ENCODE assay signal across 1 cellular context in genomic region chr6:20403080-20403765, GRCh38.
TF ChIP-seq lines count a peak whose summit lies in the region.

No MANE protein-coding gene starts in this region.

TF ChIP-seq in HepG2, 621 proteins besides CTCF, POLR2A, EP300 and RAD21 (continued from another document and continues in another):
- TF ChIP-seq TOE1 (CRISPR knock-in tag; IDR thresholded peaks at IDR 0.05) = no peak
- TF ChIP-seq, protein P1, sequence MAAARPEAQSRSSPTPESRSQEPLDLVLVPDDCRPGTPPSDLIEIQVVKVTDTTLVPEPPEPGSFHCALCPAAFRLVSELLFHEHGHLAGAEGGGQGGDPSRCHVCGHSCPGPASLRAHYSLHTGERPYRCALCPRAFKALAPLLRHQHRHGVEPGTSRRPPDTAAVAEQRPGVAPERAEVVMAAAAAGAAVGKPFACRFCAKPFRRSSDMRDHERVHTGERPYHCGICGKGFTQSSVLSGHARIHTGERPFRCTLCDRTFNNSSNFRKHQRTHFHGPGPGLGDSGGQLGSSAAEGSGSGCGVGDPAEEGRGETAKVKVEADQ (CRISPR knock-in tag; IDR thresholded peaks at IDR 0.05; ENCODE audit: borderline replicate concordance) = no peak
- TF ChIP-seq MAFG (CRISPR knock-in tag; IDR thresholded peaks at IDR 0.05) = no peak
- 0 out of 2 replicates have a peak, but pooled peaks have one; percentile 37 for TF ChIP-seq ZKSCAN8 (CRISPR knock-in tag; IDR thresholded peaks at IDR 0.05; ENCODE audit: borderline replicate concordance)
- TF ChIP-seq REPIN1 (CRISPR knock-in tag; IDR thresholded peaks at IDR 0.05; ENCODE audit: borderline replicate concordance, low read depth) = no peak
- TF ChIP-seq KLF6 (CRISPR knock-in tag; IDR thresholded peaks at IDR 0.05) = no peak
- no peak for TF ChIP-seq ZNF839 (CRISPR knock-in tag; IDR thresholded peaks at IDR 0.05; ENCODE audit: borderline replicate concordance)
- TF ChIP-seq MTF1 (CRISPR knock-in tag; IDR thresholded peaks at IDR 0.05) = no peak
- no peak for TF ChIP-seq ZNF879 (CRISPR knock-in tag; IDR thresholded peaks at IDR 0.05)
- TF ChIP-seq RBM39 (IDR thresholded peaks at IDR 0.05; ENCODE audit: low read depth, low read length, poor library complexity, severe bottlenecking) = no peak
- TF ChIP-seq ZNF234 (CRISPR knock-in tag; conservative IDR thresholded peaks at IDR 0.05) = no peak
- no peak for TF ChIP-seq SRSF9 (IDR thresholded peaks at IDR 0.05; ENCODE audit: borderline replicate concordance, insufficient read depth, low read depth, low read length, poor library complexity, severe bottlenecking)
- peak; percentile 95 for TF ChIP-seq MYC (CRISPR knock-in tag; IDR thresholded peaks at IDR 0.05; ENCODE audit: borderline replicate concordance)
- TF ChIP-seq ZIK1 (CRISPR knock-in tag; IDR thresholded peaks at IDR 0.05; ENCODE audit: borderline replicate concordance, low read depth) = no peak
- peak; percentile 79; the same call in 1 of the 2 replicates for TF ChIP-seq HOXA3 (CRISPR knock-in tag; IDR thresholded peaks at IDR 0.05)
- TF ChIP-seq KLF12 (CRISPR knock-in tag; IDR thresholded peaks at IDR 0.05; ENCODE audit: borderline replicate concordance) = peak; percentile 41; the same call in 1 of the 2 replicates
- TF ChIP-seq ZNF382 (CRISPR knock-in tag; IDR thresholded peaks at IDR 0.05; ENCODE audit: borderline replicate concordance) = no peak
- no peak for TF ChIP-seq RCOR2 (CRISPR knock-in tag; IDR thresholded peaks at IDR 0.05)
- TF ChIP-seq, protein P2, sequence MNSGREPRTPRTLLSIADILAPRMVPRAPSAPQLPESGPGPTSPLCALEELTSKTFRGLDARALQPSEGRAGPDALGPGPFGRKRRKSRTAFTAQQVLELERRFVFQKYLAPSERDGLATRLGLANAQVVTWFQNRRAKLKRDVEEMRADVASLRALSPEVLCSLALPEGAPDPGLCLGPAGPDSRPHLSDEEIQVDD (CRISPR knock-in tag; IDR thresholded peaks at IDR 0.05; ENCODE audit: borderline replicate concordance) = no peak
- TF ChIP-seq CENPX (CRISPR knock-in tag; IDR thresholded peaks at IDR 0.05) = no peak
- TF ChIP-seq ZNF580 (CRISPR knock-in tag; IDR thresholded peaks at IDR 0.05; ENCODE audit: borderline replicate concordance, low read depth) = no peak
- TF ChIP-seq TCF7 (IDR thresholded peaks at IDR 0.05; ENCODE audit: low read depth) = no peak
- no peak for TF ChIP-seq SNAPC4 (CRISPR knock-in tag; IDR thresholded peaks at IDR 0.05)
- no peak for TF ChIP-seq CHD4 (IDR thresholded peaks at IDR 0.05; ENCODE audit: borderline replicate concordance, low read length)
- TF ChIP-seq, protein P3, sequence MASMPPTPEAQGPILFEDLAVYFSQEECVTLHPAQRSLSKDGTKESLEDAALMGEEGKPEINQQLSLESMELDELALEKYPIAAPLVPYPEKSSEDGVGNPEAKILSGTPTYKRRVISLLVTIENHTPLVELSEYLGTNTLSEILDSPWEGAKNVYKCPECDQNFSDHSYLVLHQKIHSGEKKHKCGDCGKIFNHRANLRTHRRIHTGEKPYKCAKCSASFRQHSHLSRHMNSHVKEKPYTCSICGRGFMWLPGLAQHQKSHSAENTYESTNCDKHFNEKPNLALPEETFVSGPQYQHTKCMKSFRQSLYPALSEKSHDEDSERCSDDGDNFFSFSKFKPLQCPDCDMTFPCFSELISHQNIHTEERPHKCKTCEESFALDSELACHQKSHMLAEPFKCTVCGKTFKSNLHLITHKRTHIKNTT (CRISPR knock-in tag; IDR thresholded peaks at IDR 0.05) = no peak
- TF ChIP-seq ZNF441 (CRISPR knock-in tag; IDR thresholded peaks at IDR 0.05; ENCODE audit: borderline replicate concordance) = no peak
- 0 out of 2 replicates have a peak, but pooled peaks have one; percentile 50 for TF ChIP-seq ZNF556 (CRISPR knock-in tag; IDR thresholded peaks at IDR 0.05; ENCODE audit: borderline replicate concordance)
- no peak for TF ChIP-seq SMARCE1 (IDR thresholded peaks at IDR 0.05; ENCODE audit: borderline replicate concordance)
- no peak for TF ChIP-seq ZNF550 (CRISPR knock-in tag; IDR thresholded peaks at IDR 0.05; ENCODE audit: borderline replicate concordance)
- TF ChIP-seq TFDP2 (CRISPR knock-in tag; IDR thresholded peaks at IDR 0.05) = peak; percentile 89
- TF ChIP-seq AFF4 (CRISPR knock-in tag; IDR thresholded peaks at IDR 0.05) = no peak
- peak; percentile 61; the same call in 1 of the 2 replicates for TF ChIP-seq GATAD1 (CRISPR knock-in tag; IDR thresholded peaks at IDR 0.05)
- TF ChIP-seq, protein P4, sequence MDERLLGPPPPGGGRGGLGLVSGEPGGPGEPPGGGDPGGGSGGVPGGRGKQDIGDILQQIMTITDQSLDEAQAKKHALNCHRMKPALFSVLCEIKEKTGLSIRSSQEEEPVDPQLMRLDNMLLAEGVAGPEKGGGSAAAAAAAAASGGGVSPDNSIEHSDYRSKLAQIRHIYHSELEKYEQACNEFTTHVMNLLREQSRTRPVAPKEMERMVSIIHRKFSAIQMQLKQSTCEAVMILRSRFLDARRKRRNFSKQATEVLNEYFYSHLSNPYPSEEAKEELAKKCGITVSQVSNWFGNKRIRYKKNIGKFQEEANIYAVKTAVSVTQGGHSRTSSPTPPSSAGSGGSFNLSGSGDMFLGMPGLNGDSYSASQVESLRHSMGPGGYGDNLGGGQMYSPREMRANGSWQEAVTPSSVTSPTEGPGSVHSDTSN (CRISPR knock-in tag; IDR thresholded peaks at IDR 0.05) = no peak
- peak; percentile 97 for TF ChIP-seq TGIF2 (CRISPR knock-in tag; IDR thresholded peaks at IDR 0.05)
- no peak for TF ChIP-seq NFIB (CRISPR knock-in tag; IDR thresholded peaks at IDR 0.05; ENCODE audit: borderline replicate concordance)
- no peak; the same call in 1 of the 2 replicates for TF ChIP-seq KDM4B (CRISPR knock-in tag; IDR thresholded peaks at IDR 0.05)
- peak; percentile 78; the same call in 1 of the 2 replicates for TF ChIP-seq ZNF792 (CRISPR knock-in tag; IDR thresholded peaks at IDR 0.05)
- TF ChIP-seq NFE2 (CRISPR knock-in tag; IDR thresholded peaks at IDR 0.05) = no peak
- TF ChIP-seq ZNF562 (CRISPR knock-in tag; IDR thresholded peaks at IDR 0.05; ENCODE audit: borderline replicate concordance) = no peak
- TF ChIP-seq BHLHE40 (IDR thresholded peaks at IDR 0.05; ENCODE audit: low read length) = peak; percentile 88
- no peak for TF ChIP-seq ZBTB34 (CRISPR knock-in tag; IDR thresholded peaks at IDR 0.05)
- TF ChIP-seq, protein P5, sequence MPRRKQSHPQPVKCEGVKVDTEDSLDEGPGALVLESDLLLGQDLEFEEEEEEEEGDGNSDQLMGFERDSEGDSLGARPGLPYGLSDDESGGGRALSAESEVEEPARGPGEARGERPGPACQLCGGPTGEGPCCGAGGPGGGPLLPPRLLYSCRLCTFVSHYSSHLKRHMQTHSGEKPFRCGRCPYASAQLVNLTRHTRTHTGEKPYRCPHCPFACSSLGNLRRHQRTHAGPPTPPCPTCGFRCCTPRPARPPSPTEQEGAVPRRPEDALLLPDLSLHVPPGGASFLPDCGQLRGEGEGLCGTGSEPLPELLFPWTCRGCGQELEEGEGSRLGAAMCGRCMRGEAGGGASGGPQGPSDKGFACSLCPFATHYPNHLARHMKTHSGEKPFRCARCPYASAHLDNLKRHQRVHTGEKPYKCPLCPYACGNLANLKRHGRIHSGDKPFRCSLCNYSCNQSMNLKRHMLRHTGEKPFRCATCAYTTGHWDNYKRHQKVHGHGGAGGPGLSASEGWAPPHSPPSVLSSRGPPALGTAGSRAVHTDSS (CRISPR knock-in tag; conservative IDR thresholded peaks at IDR 0.05) = no peak; the same call in 1 of the 2 replicates
- no peak for TF ChIP-seq MAFF (IDR thresholded peaks at IDR 0.05; ENCODE audit: low read depth, low read length)
